ENCODE assay signal across 13 cellular contexts in genomic region chr11:85948884-85949283, GRCh38.
DNase-seq lines count a peak whose midpoint lies in the region; ATAC-seq, FAIRE-seq and TF ChIP-seq lines count a peak whose summit lies in the region.
"Had no signal": no experiment of that assay in that cellular context is flagged by ENCODE, and none has a peak within 500 bp of the region (broad histone marks: within the 10 kb centered on the region; RNA-seq: fewer than 3 reads in every experiment).

No MANE protein-coding gene starts in this region.

- H2AFZ ChIP-seq in KMS-11 (ENCODE audit: low read depth): no peak overlapping the region

- no peaks in the 10 kb centered on the region for H3K27me3 ChIP-seq in KMS-11 (ENCODE audit: insufficient read depth, low read depth)
- H3K27me3 ChIP-seq: BE2C, tibial artery had no signal

- H3K4me1 ChIP-seq in KMS-11 (ENCODE audit: low read depth, poor library complexity, severe bottlenecking): peaks cover 55% of the 10 kb centered on the region
- H3K4me1 ChIP-seq in kidney (ENCODE audit: control insufficient read depth in 1 of 2, insufficient read depth in 1 of 2, low read depth in 1 of 2, low read length in 2 of 2): peaks cover 10 to 16% of the 10 kb centered on the region in 2 donors
- H3K4me1 ChIP-seq: BE2C had no signal

- peak; percentile 44 for ATAC-seq in GM21576 (IDR thresholded peaks at IDR 0.05; ENCODE audit: unreplicated experiment)

- peaks cover 11 to 15% (median 13%) of the 10 kb centered on the region in 3 donors for H3K36me3 Mint-ChIP-seq in immature natural killer cell

- H3K9me3 Mint-ChIP-seq in immature natural killer cell: peaks cover 0 to 8% (median 1%) of the 10 kb centered on the region in 6 donors

- TF ChIP-seq CTCF in KMS-11 (conservative IDR thresholded peaks at IDR 0.05; ENCODE audit: low read depth, low read length) (no peak; the same call in 1 of the 2 replicates), kidney (IDR thresholded peaks at IDR 0.05; ENCODE audit: borderline replicate concordance, extremely low read depth, insufficient read depth) (no peak)

- FAIRE-seq in GM12891 (lab: Jason Lieb, UNC) (no peak), kidney (lab: Jason Lieb, UNC) (no peak)

- H3K36me3 ChIP-seq in KMS-11 (ENCODE audit: insufficient read depth) (no peaks in the 10 kb centered on the region), kidney (ENCODE audit: control insufficient read depth in 1 of 2, insufficient read depth in 2 of 2, low read length in 2 of 2) (no peaks in the 10 kb centered on the region)
- H3K36me3 ChIP-seq: BE2C had no signal

- H3K4me2 ChIP-seq in KMS-11: peak overlapping the region; percentile 37

- H3K9ac ChIP-seq in KMS-11: no peak overlapping the region
- H3K9ac ChIP-seq in kidney (ENCODE audit: low read length in 2 of 2): no peak overlapping the region

- peak overlapping the region in 1 of 6 donors; percentile 31 for H3K27ac Mint-ChIP-seq in immature natural killer cell
- H3K27ac Mint-ChIP-seq: endodermal cell had no signal

- DNase-seq in GM12891 (ENCODE audit: insufficient read length, low spot score): no peak
- no peak for DNase-seq in kidney
- no peak for DNase-seq in DMS 273 treated with DMSO at 0.1 percent for 48 hours (lab: John Stamatoyannopoulos, UW)
- DNase-seq in SIG-M5 (lab: John Stamatoyannopoulos, UW): no peak
- no peak for DNase-seq in activated gamma-delta T cell (lab: John Stamatoyannopoulos, UW)
- DNase-seq in immature natural killer cell: no peak
- DNase-seq: BE2C, endodermal cell, midbrain, NCI-H187, tibial artery had no signal

- no peaks in the 10 kb centered on the region for H4K20me1 ChIP-seq in KMS-11 (ENCODE audit: insufficient read depth)

- intact Hi-C loops in kidney (cut with DNase I): loop anchor here (10.0 kb wide), 1 partner anchor 266 kb away; no protein-coding TSS in a partner anchor

- TF ChIP-seq POLR2A in GM12891 (IDR thresholded peaks at IDR 0.05; ENCODE audit: low read depth, low read length): no peak

- H3K4me1 Mint-ChIP-seq in immature natural killer cell: peaks cover 16 to 35% of the 10 kb centered on the region in 2 donors
- H3K4me1 Mint-ChIP-seq: endodermal cell had no signal

- H3K79me2 ChIP-seq in KMS-11 (ENCODE audit: insufficient read depth, low read depth): no peaks in the 10 kb centered on the region

- H3K27ac ChIP-seq in KMS-11 (peak overlapping the region; percentile 60), kidney (ENCODE audit: low read depth in 2 of 2, low read length in 2 of 2) (peak overlapping the region; percentile 8 to 56)

- no peaks in the 10 kb centered on the region for H3K9me3 ChIP-seq in kidney (ENCODE audit: control insufficient read depth in 1 of 2, low read length in 2 of 2)
- H3K9me3 ChIP-seq: BE2C, tibial artery had no signal

- H3K4me3 Mint-ChIP-seq in immature natural killer cell: no peak overlapping the region
- H3K4me3 Mint-ChIP-seq: endodermal cell had no signal

- H3K4me3 ChIP-seq in KMS-11 (IDR thresholded peaks at IDR 0.05; ENCODE audit: insufficient read depth, low read depth, low read length): no peak overlapping the region
- H3K4me3 ChIP-seq in kidney (ENCODE audit: low read length in 2 of 2): no peak overlapping the region
- H3K4me3 ChIP-seq: tibial artery had no signal

- H3K27me3 Mint-ChIP-seq in immature natural killer cell (ENCODE audit: low read depth in 3 of 3): peaks cover 2 to 36% (median 19%) of the 10 kb centered on the region in 3 donors

TF ChIP-seq in GM12891, 5 proteins besides CTCF, POLR2A, EP300 and RAD21:
- TF ChIP-seq POLR2AphosphoS5 (IDR thresholded peaks at IDR 0.05; ENCODE audit: low read depth, low read length): 0 out of 2 replicates have a peak, but pooled peaks have one; percentile 20
- no peak for TF ChIP-seq SPI1 (IDR thresholded peaks at IDR 0.05; ENCODE audit: low read depth, low read length)
- no peak for TF ChIP-seq PAX5 (IDR thresholded peaks at IDR 0.05; ENCODE audit: insufficient read depth, low read length, severe bottlenecking)
